Comparison of ENCODE assay signal across 18 cellular contexts in genomic region chr4:172628263-172628662, GRCh38.
DNase-seq lines count a peak whose midpoint lies in the region; ATAC-seq and TF ChIP-seq lines count a peak whose summit lies in the region.
"Had no signal": no experiment of that assay in that cellular context is flagged by ENCODE, and none has a peak within 500 bp of the region (broad histone marks: within the 10 kb centered on the region; RNA-seq: fewer than 3 reads in every experiment).

No MANE protein-coding gene starts in this region.

- H3K9ac ChIP-seq in H9 (ENCODE audit: extremely low read depth, insufficient read length, low read length): no peak overlapping the region
- H3K9ac ChIP-seq in neural progenitor cell: no peak overlapping the region

- no peak overlapping the region for H4K5ac ChIP-seq in H9 (ENCODE audit: insufficient read length, low read depth, low read length)

- no peak overlapping the region for H3T11ph ChIP-seq in H9 (ENCODE audit: low read length)

- H3K4me2 ChIP-seq in H9 (ENCODE audit: insufficient read depth, insufficient read length, low read length) (no peak overlapping the region), neural progenitor cell (no peak overlapping the region)

- no peaks in the 10 kb centered on the region for H3K79me2 ChIP-seq in H9 (ENCODE audit: insufficient read depth, low read length)
- no peaks in the 10 kb centered on the region for H3K79me2 ChIP-seq in neural progenitor cell (ENCODE audit: low read depth)

- no peaks in the 10 kb centered on the region for H3K23me2 ChIP-seq in H9 (ENCODE audit: insufficient read length, low read depth, low read length, poor library complexity, severe bottlenecking)

- no peaks in the 10 kb centered on the region for H3K9me3 ChIP-seq in H9 (ENCODE audit: control insufficient read depth, low read depth, low read length)
- no peaks in the 10 kb centered on the region for H3K9me3 ChIP-seq in neural progenitor cell (ENCODE audit: low read depth)
- H3K9me3 ChIP-seq in suprapubic skin: no peaks in the 10 kb centered on the region

- no peaks in the 10 kb centered on the region for H4K20me1 ChIP-seq in H9 (ENCODE audit: control insufficient read depth, insufficient read depth, insufficient read length)
- H4K20me1 ChIP-seq in neural progenitor cell (ENCODE audit: low read depth): no peaks in the 10 kb centered on the region

- no peak overlapping the region for H2BK12ac ChIP-seq in H9 (ENCODE audit: insufficient read length, low read depth, low read length)

- H3K4me3 Mint-ChIP-seq in H9: no peak overlapping the region
- no peak overlapping the region for H3K4me3 Mint-ChIP-seq in neural progenitor cell
- H3K4me3 Mint-ChIP-seq: CD4-positive, alpha-beta T cell; HFFc6 had no signal

- H2BK20ac ChIP-seq in H9 (ENCODE audit: low read depth, low read length, poor library complexity, severe bottlenecking): no peak overlapping the region

- no peak overlapping the region for H3K4me3 ChIP-seq in LNCaP clone FGC (ENCODE audit: low read depth, low read length)
- H3K4me3 ChIP-seq in neural progenitor cell: no peak overlapping the region
- no peak overlapping the region for H3K4me3 ChIP-seq in suprapubic skin
- H3K4me3 ChIP-seq: GM12878 had no signal

- H3K4me1 ChIP-seq in H9 (ENCODE audit: insufficient read depth, low read length): no peaks in the 10 kb centered on the region; the same call in 1 of the 2 replicates
- no peaks in the 10 kb centered on the region for H3K4me1 ChIP-seq in neural progenitor cell
- no peaks in the 10 kb centered on the region for H3K4me1 ChIP-seq in suprapubic skin

- H2BK5ac ChIP-seq in H9 (ENCODE audit: insufficient read length, low read length): no peak overlapping the region

- H3K23ac ChIP-seq in H9 (ENCODE audit: insufficient read length, low read depth, low read length): no peak overlapping the region

- no peak overlapping the region for H3K4ac ChIP-seq in H9 (ENCODE audit: low read depth, low read length)

- H3K36me3 Mint-ChIP-seq in H9 (ENCODE audit: insufficient read depth in 1 of 3, low read depth in 3 of 3) (0 out of 7 replicates have a peak, but pooled peaks cover 0 to 2% (median 0%) of the 10 kb centered on the region in 3 experiments), neural progenitor cell (no peaks in the 10 kb centered on the region)

- DNase-seq in H9 (no peak), LNCaP clone FGC (ENCODE audit: low read depth) (peak; percentile 37), head of caudate nucleus (peak in 30 of 42 donors; percentile 1 to 72 (median 26)), NCI-H1436 treated with DMSO at 0.1 percent for 48 hours (lab: John Stamatoyannopoulos, UW) (no peak), neural progenitor cell (ENCODE audit: low spot score) (no peak), suprapubic skin (ENCODE audit: low spot score in 2 of 2) (no peak)
- DNase-seq: AML-193; CD4-positive, alpha-beta T cell; DMS153; DND-41; EL; GOT3; HCEC 1CT; HFFc6; KG1 had no signal

- no peak overlapping the region for H2BK15ac ChIP-seq in H9 (ENCODE audit: low read depth, low read length)

- no peak overlapping the region; a peak in 1 of 7 replicates for H3K27ac Mint-ChIP-seq in H9
- no peak overlapping the region for H3K27ac Mint-ChIP-seq in neural progenitor cell
- H3K27ac Mint-ChIP-seq: CD4-positive, alpha-beta T cell; HFFc6 had no signal

- H3K36me3 ChIP-seq in neural progenitor cell: no peaks in the 10 kb centered on the region
- H3K36me3 ChIP-seq in suprapubic skin: no peaks in the 10 kb centered on the region

- intact Hi-C loops in head of caudate nucleus (cut with DNase I): no loop called here

- H3K4me1 Mint-ChIP-seq in H9 (peaks cover 12 to 13% of the 10 kb centered on the region in 2 experiments), neural progenitor cell (peaks cover 3% of the 10 kb centered on the region)

- TF ChIP-seq CTCF in H9 (conservative IDR thresholded peaks at IDR 0.05): no peak
- TF ChIP-seq CTCF in LNCaP clone FGC (IDR thresholded peaks at IDR 0.05; ENCODE audit: control insufficient read depth, extremely low read depth, insufficient read depth): no peak
- no peak for TF ChIP-seq CTCF in neural progenitor cell (IDR thresholded peaks at IDR 0.05)
- TF ChIP-seq CTCF in suprapubic skin (IDR thresholded peaks at IDR 0.05): no peak

- no peak for TF ChIP-seq POLR2A in suprapubic skin (IDR thresholded peaks at IDR 0.05)

- ATAC-seq in HG02571 (IDR thresholded peaks at IDR 0.05; ENCODE audit: unreplicated experiment): no peak
- ATAC-seq: GM12878 had no signal

- H3K27ac ChIP-seq in H9 (ENCODE audit: insufficient read length, low read depth, low read length): no peak overlapping the region
- H3K27ac ChIP-seq in neural progenitor cell: no peak overlapping the region
- H3K27ac ChIP-seq in suprapubic skin: no peak overlapping the region
- H3K27ac ChIP-seq: C4-2B had no signal

- H3K9me3 Mint-ChIP-seq in H9: no peaks in the 10 kb centered on the region
- peaks cover 2% of the 10 kb centered on the region for H3K9me3 Mint-ChIP-seq in neural progenitor cell
- H3K9me3 Mint-ChIP-seq: CD4-positive, alpha-beta T cell had no signal

- WGBS in H9 (ENCODE audit: extremely low coverage, insufficient read length, low lambda C conversion rate): no CpG with 5 or more reads among the region's 3 CpGs
- 55% methylated on average over 3 of the region's 3 CpGs for WGBS in suprapubic skin

- no peaks in the 10 kb centered on the region for H3K27me3 ChIP-seq in H9 (ENCODE audit: insufficient read depth, low read length)
- H3K27me3 ChIP-seq in neural progenitor cell: no peaks in the 10 kb centered on the region
- no peaks in the 10 kb centered on the region for H3K27me3 ChIP-seq in suprapubic skin

- H2AK5ac ChIP-seq in H9 (ENCODE audit: insufficient read length, low read length): no peak overlapping the region

- peak overlapping the region; percentile 78 for H2AFZ ChIP-seq in H9 (ENCODE audit: low read length)
- H2AFZ ChIP-seq in neural progenitor cell (replicated peaks): no peak overlapping the region

- no peak overlapping the region for H3K56ac ChIP-seq in H9 (ENCODE audit: insufficient read length, low read depth, low read length)

- H2BK120ac ChIP-seq in H9 (ENCODE audit: low read depth, low read length, poor library complexity, severe bottlenecking): no peak overlapping the region

- TF ChIP-seq EP300 in suprapubic skin (IDR thresholded peaks at IDR 0.05): no peak

- no peaks in the 10 kb centered on the region for H3K79me1 ChIP-seq in H9 (ENCODE audit: insufficient read depth, low read depth, low read length, poor library complexity, severe bottlenecking)

- H3K18ac ChIP-seq in H9 (ENCODE audit: insufficient read length, low read depth, low read length): no peak overlapping the region

- no peak overlapping the region for H4K91ac ChIP-seq in H9 (ENCODE audit: insufficient read length, low read depth, low read length)

- no peak overlapping the region for H4K8ac ChIP-seq in H9 (replicated peaks; ENCODE audit: insufficient read length, low read depth, low read length)

- H3K27me3 Mint-ChIP-seq in H9 (ENCODE audit: low read depth) (no peaks in the 10 kb centered on the region), neural progenitor cell (ENCODE audit: insufficient read depth, low read depth) (no peaks in the 10 kb centered on the region)
- H3K27me3 Mint-ChIP-seq: CD4-positive, alpha-beta T cell had no signal

- no peaks in the 10 kb centered on the region for H3F3A ChIP-seq in neural progenitor cell (ENCODE audit: low read depth)

- no peak overlapping the region for H3K14ac ChIP-seq in H9 (ENCODE audit: insufficient read depth, low read length)

Comparison
In these comparisons a context has a peak if more than half of its experiments do, and no peak if none do; other contexts are left out.
1. DNase-seq: peak in LNCaP clone FGC (single experiment) and head of caudate nucleus (30 of 42); none in H9 (single experiment), NCI-H1436 treated with DMSO at 0.1 percent for 48 hours (single experiment), neural progenitor cell (single experiment) and suprapubic skin (0 of 2).